In the genomic region with DNA sequence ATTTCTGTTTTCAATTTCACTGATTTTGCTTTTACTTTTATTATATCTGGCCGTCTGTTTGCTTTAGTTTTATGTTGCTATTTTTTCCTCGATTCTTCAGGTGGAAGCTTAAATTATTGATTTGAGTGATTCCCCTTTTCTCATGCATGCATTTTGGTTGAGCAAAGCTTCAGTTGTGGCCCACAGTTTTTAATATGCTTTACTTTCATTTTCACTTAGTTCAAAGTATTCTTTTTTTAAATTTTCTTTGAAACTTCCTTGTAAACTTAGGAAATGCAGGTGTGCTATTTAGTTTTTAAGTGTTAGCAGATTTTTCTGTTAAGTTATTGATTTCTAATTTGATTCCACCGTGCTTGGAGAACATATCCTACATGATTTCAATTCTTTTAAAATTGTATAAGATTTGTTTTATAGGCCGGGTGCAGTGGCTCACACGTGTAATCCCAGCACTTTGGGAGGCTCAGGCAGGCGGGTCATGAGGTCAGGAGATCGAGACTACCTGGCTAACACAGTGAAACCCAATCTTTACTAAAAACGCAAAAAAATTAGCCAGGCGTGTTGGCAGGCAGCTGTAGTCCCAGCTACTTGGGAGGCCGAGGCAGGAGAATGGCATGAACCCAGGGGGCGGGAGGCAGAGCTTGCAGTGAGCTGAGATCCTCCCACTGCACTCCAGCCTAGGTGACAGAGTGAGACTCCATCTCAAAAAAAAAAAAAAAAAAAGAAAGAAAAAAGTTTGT, we compare ENCODE assay signal across 18 cellular contexts.
DNase-seq lines count a peak whose midpoint lies in the region; TF ChIP-seq lines count a peak whose summit lies in the region.
"Had no signal": no experiment of that assay in that cellular context is flagged by ENCODE, and none has a peak within 500 bp of the region (broad histone marks: within the 10 kb centered on the region; RNA-seq: fewer than 3 reads in every experiment).

No MANE protein-coding gene starts in this region.

- in situ Hi-C loops in GM13977 (cut with MboI; ENCODE audit: low pct_unique_long_range_greater_than_20kb, low sequenced_read_pairs, unreplicated experiment), result no loop called here

- no peaks in the 10 kb centered on the region for H3K9me3 ChIP-seq in MG63

- DNase-seq in GM06990 (ENCODE audit: extremely low read depth, insufficient read length), result no peak
- peak; percentile 11 for DNase-seq in H4 (ENCODE audit: low spot score)
- peak; percentile 11 for DNase-seq in MG63
- DNase-seq in RPMI8226, result peak; percentile 54
- no peak for DNase-seq in COLO829 (ENCODE audit: low spot score)
- no peak for DNase-seq in GM13977 (ENCODE audit: low spot score)
- DNase-seq in NCI-H510A treated with DMSO at 0.1 percent for 48 hours (lab: John Stamatoyannopoulos, UW), result no peak
- DNase-seq: CD4-positive, CD25-positive, alpha-beta regulatory T cell; DMS153; GDM1; HCEC 1CT; KG1; NCI-H1092 treated with DMSO at 0.1 percent for 48 hours; NCI-H1694; NCI-H2081 treated with DMSO at 0.1 percent for 48 hours; NCI-H446 treated with DMSO at 0.1 percent for 48 hours; SW 1271; T-helper 2 cell had no signal

- H3K36me3 ChIP-seq in GM06990 (ENCODE audit: control insufficient read depth, insufficient read depth, low read length), result no peaks in the 10 kb centered on the region
- no peaks in the 10 kb centered on the region for H3K36me3 ChIP-seq in MG63

- 0 out of 2 replicates have a peak overlapping the region, but pooled peaks have one; percentile 18 for H3K4me3 ChIP-seq in GM06990 (replicated peaks; ENCODE audit: low read depth, low read length)
- peak overlapping the region; percentile 16; the same call in 1 of the 2 replicates for H3K4me3 ChIP-seq in MG63

- H3K27me3 ChIP-seq in GM06990 (replicated peaks; ENCODE audit: control insufficient read depth, insufficient read depth, low read length) (no peaks in the 10 kb centered on the region), MG63 (no peaks in the 10 kb centered on the region)

- TF ChIP-seq CTCF in GM06990 (IDR thresholded peaks at IDR 0.05; ENCODE audit: insufficient read depth, low read length, poor library complexity, severe bottlenecking), result no peak
- no peak for TF ChIP-seq CTCF in GM13977 (IDR thresholded peaks at IDR 0.05; ENCODE audit: extremely low read depth, insufficient read depth, missing control alignments)

Comparison
In these comparisons a context has a peak if more than half of its experiments do, and no peak if none do; other contexts are left out.
1. DNase-seq: peak in H4 (single experiment), MG63 (single experiment) and RPMI8226 (single experiment); none in GM06990 (single experiment), COLO829 (single experiment), GM13977 (single experiment) and NCI-H510A treated with DMSO at 0.1 percent for 48 hours (single experiment).